ENCODE assay signal across 9 cellular contexts in the genomic region with DNA sequence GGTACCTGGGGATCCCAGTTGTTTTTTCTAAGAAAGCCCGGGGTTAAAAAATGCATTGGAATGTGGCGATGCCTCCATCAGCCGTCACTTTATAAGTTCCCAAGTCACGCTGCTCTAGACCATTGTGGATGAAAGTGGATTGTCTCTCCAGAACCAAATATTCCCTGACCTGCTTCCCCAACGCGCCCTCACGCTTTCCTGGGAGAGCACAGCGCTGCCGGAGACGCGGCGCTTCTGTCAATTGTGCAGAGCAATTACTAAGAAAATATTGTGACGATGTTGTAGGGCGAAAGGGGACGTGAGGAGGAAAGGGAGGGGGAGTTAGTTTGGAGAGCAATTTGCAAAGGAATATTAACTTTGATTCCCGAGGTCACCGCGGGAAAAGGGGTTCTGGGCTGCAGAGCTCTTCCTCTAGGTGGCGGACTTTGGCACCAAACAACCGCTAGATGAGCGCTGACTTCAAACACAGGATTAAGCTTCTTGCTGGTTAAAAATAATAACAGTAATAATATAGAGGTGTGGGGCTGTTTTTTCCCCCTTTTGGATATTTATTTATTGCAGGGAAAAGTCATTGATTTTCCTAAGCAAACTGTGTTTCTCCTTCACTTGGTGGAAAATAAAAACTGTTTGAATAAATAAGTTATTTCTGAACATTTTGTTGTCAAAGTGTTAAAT. TPM values are rescaled to one million over a fixed set of nuclear protein-coding genes. Genes with fewer than 3 reads are reported as not detected.
DNase-seq lines count a peak whose midpoint lies in the region; ATAC-seq, FAIRE-seq and TF ChIP-seq lines count a peak whose summit lies in the region.
"Had no signal": no experiment of that assay in that cellular context is flagged by ENCODE, and none has a peak within 500 bp of the region (broad histone marks: within the 10 kb centered on the region; RNA-seq: fewer than 3 reads in every experiment).

No MANE protein-coding gene starts in this region.

- no peaks in the 10 kb centered on the region for H3K9me3 Mint-ChIP-seq in mesothelial cell of epicardium

- H3K27ac ChIP-seq in vagina = no peak overlapping the region

- H3K4me3 ChIP-seq in bronchial epithelial cell (ENCODE audit: low read depth, low read length) (no peak overlapping the region), vagina (no peak overlapping the region)

- intact Hi-C loops in vagina (cut with DNase I) = loop anchor here (5.0 kb wide), 1 partner anchor 780 kb away; no protein-coding TSS in a partner anchor

- no peaks in the 10 kb centered on the region for H3K36me3 Mint-ChIP-seq in mesothelial cell of epicardium

- DNase-seq in D721Med (ENCODE audit: insufficient read length, low spot score) (no peak), bronchial epithelial cell (ENCODE audit: low read depth) (peak; percentile 43), mesothelial cell of epicardium (ENCODE audit: low spot score in 2 of 2, unreplicated experiment in 2 of 2) (no peak), T-helper 1 cell (no peak), vagina (ENCODE audit: extremely low spot score in 2 of 2) (no peak)
- DNase-seq: activated T-cell treated with anti-CD3 and anti-CD28 coated beads, Interleukin-2, amount 50 U/mL, for 4 hours had no signal

- peak; percentile 58 for TF ChIP-seq CTCF in D721Med (IDR thresholded peaks at IDR 0.05; ENCODE audit: insufficient read depth, missing control alignments)
- TF ChIP-seq CTCF in bronchial epithelial cell (IDR thresholded peaks at IDR 0.05; ENCODE audit: insufficient read depth, low read length, severe bottlenecking) = peak; percentile 78
- peak; percentile 54 for TF ChIP-seq CTCF in mesothelial cell of epicardium (IDR thresholded peaks at IDR 0.05; ENCODE audit: unreplicated experiment)
- TF ChIP-seq CTCF in vagina (IDR thresholded peaks at IDR 0.05) = no peak

- no peak for TF ChIP-seq EP300 in Ishikawa (IDR thresholded peaks at IDR 0.05; ENCODE audit: borderline replicate concordance)

- H3K4me1 ChIP-seq in vagina = peaks cover 10% of the 10 kb centered on the region

- no peak for FAIRE-seq in D721Med (lab: Jason Lieb, UNC)
- FAIRE-seq in bronchial epithelial cell (lab: Jason Lieb, UNC) = no peak

- no peak overlapping the region for H3K4me3 Mint-ChIP-seq in mesothelial cell of epicardium
- H3K4me3 Mint-ChIP-seq: activated T-cell treated with anti-CD3 and anti-CD28 coated beads, Interleukin-2, amount 50 U/mL, for 4 hours had no signal

- TF ChIP-seq POLR2A in vagina (IDR thresholded peaks at IDR 0.05) = no peak

- peak; percentile 51 for TF ChIP-seq RAD21 in Ishikawa (IDR thresholded peaks at IDR 0.05; ENCODE audit: low read depth)

- peaks cover 14% of the 10 kb centered on the region for H3K4me1 Mint-ChIP-seq in mesothelial cell of epicardium

- ATAC-seq in HG02970 (IDR thresholded peaks at IDR 0.05; ENCODE audit: low FRiP score, unreplicated experiment) (no peak), GM18867 (IDR thresholded peaks at IDR 0.05; ENCODE audit: unreplicated experiment) (no peak)
- ATAC-seq: activated T-cell treated with anti-CD3 and anti-CD28 coated beads, Interleukin-2, amount 50 U/mL, for 4 hours had no signal

- peaks cover 98% of the 10 kb centered on the region for H3K27me3 Mint-ChIP-seq in mesothelial cell of epicardium (ENCODE audit: low read depth)

- no peaks in the 10 kb centered on the region for H3K9me3 ChIP-seq in vagina

- H3K36me3 ChIP-seq in bronchial epithelial cell (ENCODE audit: control insufficient read depth, insufficient read depth, low read length) (no peaks in the 10 kb centered on the region), vagina (no peaks in the 10 kb centered on the region)

- no peak overlapping the region for H3K27ac Mint-ChIP-seq in mesothelial cell of epicardium

- H3K27me3 ChIP-seq in bronchial epithelial cell (ENCODE audit: control insufficient read depth, insufficient read depth, low read length) = peaks cover 60% of the 10 kb centered on the region
- H3K27me3 ChIP-seq in vagina = peaks cover 7% of the 10 kb centered on the region

TF ChIP-seq in Ishikawa, 13 proteins besides CTCF, POLR2A, EP300 and RAD21:
- no peak for TF ChIP-seq NFIC (IDR thresholded peaks at IDR 0.05)
- no peak for TF ChIP-seq ZBTB7A (IDR thresholded peaks at IDR 0.05; ENCODE audit: low read depth)
- TF ChIP-seq TEAD4 (IDR thresholded peaks at IDR 0.05) = no peak
- no peak for TF ChIP-seq EGR1 (IDR thresholded peaks at IDR 0.05)
- TF ChIP-seq TCF12 (IDR thresholded peaks at IDR 0.05; ENCODE audit: low read depth) = no peak
- TF ChIP-seq, protein P1, sequence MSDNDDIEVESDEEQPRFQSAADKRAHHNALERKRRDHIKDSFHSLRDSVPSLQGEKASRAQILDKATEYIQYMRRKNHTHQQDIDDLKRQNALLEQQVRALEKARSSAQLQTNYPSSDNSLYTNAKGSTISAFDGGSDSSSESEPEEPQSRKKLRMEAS (IDR thresholded peaks at IDR 0.05) = no peak
- TF ChIP-seq, protein P2, sequence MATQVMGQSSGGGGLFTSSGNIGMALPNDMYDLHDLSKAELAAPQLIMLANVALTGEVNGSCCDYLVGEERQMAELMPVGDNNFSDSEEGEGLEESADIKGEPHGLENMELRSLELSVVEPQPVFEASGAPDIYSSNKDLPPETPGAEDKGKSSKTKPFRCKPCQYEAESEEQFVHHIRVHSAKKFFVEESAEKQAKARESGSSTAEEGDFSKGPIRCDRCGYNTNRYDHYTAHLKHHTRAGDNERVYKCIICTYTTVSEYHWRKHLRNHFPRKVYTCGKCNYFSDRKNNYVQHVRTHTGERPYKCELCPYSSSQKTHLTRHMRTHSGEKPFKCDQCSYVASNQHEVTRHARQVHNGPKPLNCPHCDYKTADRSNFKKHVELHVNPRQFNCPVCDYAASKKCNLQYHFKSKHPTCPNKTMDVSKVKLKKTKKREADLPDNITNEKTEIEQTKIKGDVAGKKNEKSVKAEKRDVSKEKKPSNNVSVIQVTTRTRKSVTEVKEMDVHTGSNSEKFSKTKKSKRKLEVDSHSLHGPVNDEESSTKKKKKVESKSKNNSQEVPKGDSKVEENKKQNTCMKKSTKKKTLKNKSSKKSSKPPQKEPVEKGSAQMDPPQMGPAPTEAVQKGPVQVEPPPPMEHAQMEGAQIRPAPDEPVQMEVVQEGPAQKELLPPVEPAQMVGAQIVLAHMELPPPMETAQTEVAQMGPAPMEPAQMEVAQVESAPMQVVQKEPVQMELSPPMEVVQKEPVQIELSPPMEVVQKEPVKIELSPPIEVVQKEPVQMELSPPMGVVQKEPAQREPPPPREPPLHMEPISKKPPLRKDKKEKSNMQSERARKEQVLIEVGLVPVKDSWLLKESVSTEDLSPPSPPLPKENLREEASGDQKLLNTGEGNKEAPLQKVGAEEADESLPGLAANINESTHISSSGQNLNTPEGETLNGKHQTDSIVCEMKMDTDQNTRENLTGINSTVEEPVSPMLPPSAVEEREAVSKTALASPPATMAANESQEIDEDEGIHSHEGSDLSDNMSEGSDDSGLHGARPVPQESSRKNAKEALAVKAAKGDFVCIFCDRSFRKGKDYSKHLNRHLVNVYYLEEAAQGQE (IDR thresholded peaks at IDR 0.05; ENCODE audit: low read depth) = no peak
- TF ChIP-seq CREB1 (IDR thresholded peaks at IDR 0.05; ENCODE audit: low read depth) = no peak

RNA-seq across cellular contexts. Expression of a gene that starts 9.6 kb away (rescaled TPM):
- total RNA-seq in bronchial epithelial cell (not detected in 2 replicates), mesothelial cell of epicardium (not detected in 3 replicates), vagina (not detected)
- total RNA-seq: activated T-cell treated with anti-CD3 and anti-CD28 coated beads, Interleukin-2, amount 50 U/mL, for 4 hours had no signal

Comparison
In these comparisons a context has a peak if more than half of its experiments do, and no peak if none do; other contexts are left out.
1. CTCF ChIP-seq: peak in D721Med (single experiment), bronchial epithelial cell (single experiment) and mesothelial cell of epicardium (single experiment); none in vagina (0 of 3).